1 cellular context compared by ENCODE assay signal in genomic region chr7:6272481-6273323, GRCh38.
TF ChIP-seq lines count a peak whose summit lies in the region.

CYTH3 (minus strand) TSS chr7:6272624; CDS start chr7:6272507, 117 bp downstream.

TF ChIP-seq in HepG2, 621 proteins besides CTCF, POLR2A, EP300 and RAD21 (continued from another document and continues in another):
- no peak for TF ChIP-seq YY1 (IDR thresholded peaks at IDR 0.05; ENCODE audit: insufficient read depth, insufficient replicate concordance, low read depth, low read length)
- peak; percentile 50; the same call in 1 of the 2 replicates for TF ChIP-seq ZSCAN25 (CRISPR knock-in tag; IDR thresholded peaks at IDR 0.05)
- TF ChIP-seq FOSL2 (CRISPR knock-in tag; IDR thresholded peaks at IDR 0.05), result no peak
- no peak for TF ChIP-seq ELF3 (CRISPR knock-in tag; IDR thresholded peaks at IDR 0.05)
- TF ChIP-seq KDM5B (CRISPR knock-in tag; IDR thresholded peaks at IDR 0.05; ENCODE audit: borderline replicate concordance), result peak; percentile 83
- TF ChIP-seq ZFP90 (CRISPR knock-in tag; IDR thresholded peaks at IDR 0.05; ENCODE audit: borderline replicate concordance), result 0 out of 2 replicates have a peak, but pooled peaks have one; percentile 55
- no peak for TF ChIP-seq ZFAT (CRISPR knock-in tag; conservative IDR thresholded peaks at IDR 0.05)
- TF ChIP-seq ISL2 (CRISPR knock-in tag; IDR thresholded peaks at IDR 0.05), result no peak
- no peak for TF ChIP-seq HOXD1 (CRISPR knock-in tag; IDR thresholded peaks at IDR 0.05)
- TF ChIP-seq MAFK (conservative IDR thresholded peaks at IDR 0.05 in 1 of 2, IDR thresholded peaks at IDR 0.05 in 1 of 2; ENCODE audit: low read length in 2 of 2), result no peak
- TF ChIP-seq GATAD1 (CRISPR knock-in tag; IDR thresholded peaks at IDR 0.05), result peak; percentile 33; the same call in 1 of the 2 replicates
- no peak for TF ChIP-seq ZNF513 (CRISPR knock-in tag; conservative IDR thresholded peaks at IDR 0.05)
- TF ChIP-seq MAZ (IDR thresholded peaks at IDR 0.05; ENCODE audit: borderline replicate concordance, low read depth, low read length), result peak; percentile 44; the same call in 1 of the 2 replicates
- TF ChIP-seq MAZ (CRISPR knock-in tag; IDR thresholded peaks at IDR 0.05; ENCODE audit: low read depth), result peak; percentile 86
- TF ChIP-seq HES4 (CRISPR knock-in tag; IDR thresholded peaks at IDR 0.05; ENCODE audit: borderline replicate concordance), result peak; percentile 43; the same call in 1 of the 2 replicates
- no peak for TF ChIP-seq FOXA1 (IDR thresholded peaks at IDR 0.05)
- no peak for TF ChIP-seq FOXA1 (CRISPR knock-in tag; IDR thresholded peaks at IDR 0.05)
- TF ChIP-seq GTF3A (CRISPR knock-in tag; conservative IDR thresholded peaks at IDR 0.05), result no peak
- TF ChIP-seq ZNF562 (CRISPR knock-in tag; IDR thresholded peaks at IDR 0.05; ENCODE audit: borderline replicate concordance), result no peak
- TF ChIP-seq ZFX (CRISPR knock-in tag; IDR thresholded peaks at IDR 0.05; ENCODE audit: low read depth), result peak; percentile 86
- 0 out of 2 replicates have a peak, but pooled peaks have one; percentile 27 for TF ChIP-seq ZMYM2 (CRISPR knock-in tag; IDR thresholded peaks at IDR 0.05)
- no peak for TF ChIP-seq LRRFIP1 (CRISPR knock-in tag; conservative IDR thresholded peaks at IDR 0.05)
- peak; percentile 58 for TF ChIP-seq MED8 (CRISPR knock-in tag; IDR thresholded peaks at IDR 0.05; ENCODE audit: insufficient replicate concordance)
- no peak for TF ChIP-seq ZSCAN20 (CRISPR knock-in tag; IDR thresholded peaks at IDR 0.05; ENCODE audit: borderline replicate concordance)
- no peak for TF ChIP-seq MLLT10 (CRISPR knock-in tag; IDR thresholded peaks at IDR 0.05)
- TF ChIP-seq EZH2 (conservative IDR thresholded peaks at IDR 0.05; ENCODE audit: low read depth, low read length), result no peak
- 0 out of 2 replicates have a peak, but pooled peaks have one; percentile 18 for TF ChIP-seq ZNF232 (CRISPR knock-in tag; IDR thresholded peaks at IDR 0.05; ENCODE audit: borderline replicate concordance)
- peak; percentile 70; the same call in 1 of the 2 replicates for TF ChIP-seq ZFP91 (CRISPR knock-in tag; IDR thresholded peaks at IDR 0.05; ENCODE audit: borderline replicate concordance)
- no peak for TF ChIP-seq MNT (IDR thresholded peaks at IDR 0.05)
- peak; percentile 64; the same call in 1 of the 2 replicates for TF ChIP-seq ZNF709 (CRISPR knock-in tag; IDR thresholded peaks at IDR 0.05)
- TF ChIP-seq DNMT3B (CRISPR knock-in tag; conservative IDR thresholded peaks at IDR 0.05), result no peak
- no peak for TF ChIP-seq TRIM24 (CRISPR knock-in tag; IDR thresholded peaks at IDR 0.05)
- TF ChIP-seq KAT7 (CRISPR knock-in tag; IDR thresholded peaks at IDR 0.05; ENCODE audit: borderline replicate concordance), result no peak
- TF ChIP-seq ZMYM3 (CRISPR knock-in tag; IDR thresholded peaks at IDR 0.05), result 0 out of 2 replicates have a peak, but pooled peaks have one; percentile 26
- TF ChIP-seq TCF7L2 (IDR thresholded peaks at IDR 0.05; ENCODE audit: low read depth, low read length), result no peak
- peak; percentile 46; the same call in 1 of the 2 replicates for TF ChIP-seq TBX2 (CRISPR knock-in tag; IDR thresholded peaks at IDR 0.05; ENCODE audit: borderline replicate concordance)
- no peak for TF ChIP-seq ZNF12 (CRISPR knock-in tag; IDR thresholded peaks at IDR 0.05)
- no peak for TF ChIP-seq HOXA5 (CRISPR knock-in tag; IDR thresholded peaks at IDR 0.05)
- TF ChIP-seq ZNF549 (CRISPR knock-in tag; IDR thresholded peaks at IDR 0.05), result no peak
- TF ChIP-seq REPIN1 (CRISPR knock-in tag; IDR thresholded peaks at IDR 0.05; ENCODE audit: borderline replicate concordance, low read depth), result no peak
- no peak for TF ChIP-seq SIN3B (IDR thresholded peaks at IDR 0.05; ENCODE audit: low read length)
- TF ChIP-seq FOXC1 (CRISPR knock-in tag; IDR thresholded peaks at IDR 0.05; ENCODE audit: borderline replicate concordance), result peak; percentile 56; the same call in 1 of the 2 replicates
- no peak for TF ChIP-seq AHR (CRISPR knock-in tag; IDR thresholded peaks at IDR 0.05)
- peak; percentile 87 for TF ChIP-seq ZFY (CRISPR knock-in tag; IDR thresholded peaks at IDR 0.05)
- TF ChIP-seq ZNF570 (CRISPR knock-in tag; IDR thresholded peaks at IDR 0.05; ENCODE audit: borderline replicate concordance), result no peak
- TF ChIP-seq NR0B2 (CRISPR knock-in tag; IDR thresholded peaks at IDR 0.05), result peak; percentile 65; the same call in 1 of the 2 replicates
- no peak for TF ChIP-seq AKAP8 (CRISPR knock-in tag; IDR thresholded peaks at IDR 0.05)
- peak; percentile 35; the same call in 1 of the 2 replicates for TF ChIP-seq EEA1 (CRISPR knock-in tag; IDR thresholded peaks at IDR 0.05; ENCODE audit: borderline replicate concordance)
- no peak for TF ChIP-seq NFE2 (CRISPR knock-in tag; IDR thresholded peaks at IDR 0.05)
- peak; percentile 57; the same call in 1 of the 2 replicates for TF ChIP-seq SPEN (CRISPR knock-in tag; IDR thresholded peaks at IDR 0.05; ENCODE audit: low read depth)
- no peak for TF ChIP-seq ZNF207 (IDR thresholded peaks at IDR 0.05; ENCODE audit: borderline replicate concordance)
- no peak for TF ChIP-seq RFX1 (IDR thresholded peaks at IDR 0.05)
- no peak for TF ChIP-seq SNAPC4 (CRISPR knock-in tag; IDR thresholded peaks at IDR 0.05)
- peak; percentile 69; the same call in 1 of the 2 replicates for TF ChIP-seq MTERF4 (CRISPR knock-in tag; IDR thresholded peaks at IDR 0.05)
- no peak for TF ChIP-seq FOXA3 (CRISPR knock-in tag; IDR thresholded peaks at IDR 0.05)
- peak; percentile 46; the same call in 1 of the 2 replicates for TF ChIP-seq ZNF691 (CRISPR knock-in tag; IDR thresholded peaks at IDR 0.05; ENCODE audit: borderline replicate concordance, low read depth)
- TF ChIP-seq CAMTA2 (CRISPR knock-in tag; IDR thresholded peaks at IDR 0.05; ENCODE audit: borderline replicate concordance), result no peak
- TF ChIP-seq MYC (CRISPR knock-in tag; IDR thresholded peaks at IDR 0.05; ENCODE audit: borderline replicate concordance), result peak; percentile 58; the same call in 1 of the 2 replicates
- TF ChIP-seq DNMT1 (CRISPR knock-in tag; IDR thresholded peaks at IDR 0.05), result 0 out of 2 replicates have a peak, but pooled peaks have one; percentile 20
- 0 out of 2 replicates have a peak, but pooled peaks have one; percentile 26 for TF ChIP-seq ZNF225 (CRISPR knock-in tag; IDR thresholded peaks at IDR 0.05)
- TF ChIP-seq ARNT (IDR thresholded peaks at IDR 0.05), result no peak
